In the genomic region with DNA sequence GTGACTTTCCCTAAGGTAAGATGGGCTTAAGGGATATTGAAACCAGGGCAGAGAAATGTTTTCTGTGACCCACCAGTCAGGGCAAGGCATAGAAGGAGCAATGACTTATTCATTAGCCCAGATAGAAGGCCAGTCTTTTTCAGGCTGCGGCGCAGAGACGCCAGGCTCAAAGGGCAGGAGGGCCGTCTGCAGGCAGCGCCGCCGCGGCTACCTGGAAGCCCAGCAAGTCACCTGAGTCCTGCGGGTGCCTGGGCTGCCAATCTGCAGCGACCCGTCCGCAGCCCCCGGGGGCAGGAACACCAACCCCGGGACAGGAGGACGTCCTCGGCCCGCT, we compare ENCODE assay signal across 10 cellular contexts. TPM values are rescaled to one million over a fixed set of nuclear protein-coding genes. Genes with fewer than 3 reads are reported as not detected.
DNase-seq lines count a peak whose midpoint lies in the region; ATAC-seq and TF ChIP-seq lines count a peak whose summit lies in the region.
"Had no signal": no experiment of that assay in that cellular context is flagged by ENCODE, and none has a peak within 500 bp of the region (broad histone marks: within the 10 kb centered on the region; RNA-seq: fewer than 3 reads in every experiment).

No MANE protein-coding gene starts in this region.

- intact Hi-C loops in upper lobe of right lung (cut with DNase I): no loop called here

- DNase-seq in activated naive CD8-positive, alpha-beta T cell treated with anti-CD3 and anti-CD28 coated beads, Interleukin-2, amount 50 U/mL, for 24 hours: no peak
- DNase-seq in chondrocyte (ENCODE audit: low spot score) (no peak), mesothelial cell of epicardium (ENCODE audit: low spot score in 2 of 2, unreplicated experiment in 2 of 2) (no peak), upper lobe of right lung (no peak), ureter (ENCODE audit: low spot score) (no peak), NCI-H1694 (lab: John Stamatoyannopoulos, UW) (no peak)
- no peak for DNase-seq in activated naive CD4-positive, alpha-beta T cell treated with anti-CD3 and anti-CD28 coated beads, Interleukin-2, amount 10 ng/mL, durations not matched to agents 7 days and 5 days
- DNase-seq: activated effector memory CD4-positive, alpha-beta T cell treated with anti-CD3 and anti-CD28 coated beads, Interleukin-2, amount 50 U/mL, for 16 hours had no signal

- peak overlapping the region; percentile 57 for H3K4me3 Mint-ChIP-seq in activated naive CD8-positive, alpha-beta T cell
- H3K4me3 Mint-ChIP-seq in activated naive CD8-positive, alpha-beta T cell treated with anti-CD3 and anti-CD28 coated beads, Interleukin-2, amount 50 U/mL, for 24 hours: no peak overlapping the region
- H3K4me3 Mint-ChIP-seq in chondrocyte (ENCODE audit: unreplicated experiment) (peak overlapping the region; percentile 28), mesothelial cell of epicardium (peak overlapping the region; percentile 60)
- H3K4me3 Mint-ChIP-seq in activated naive CD4-positive, alpha-beta T cell treated with anti-CD3 and anti-CD28 coated beads, Interleukin-2, amount 10 ng/mL, durations not matched to agents 7 days and 5 days: no peak overlapping the region

- no peaks in the 10 kb centered on the region for H3K36me3 Mint-ChIP-seq in activated naive CD8-positive, alpha-beta T cell
- no peaks in the 10 kb centered on the region for H3K36me3 Mint-ChIP-seq in activated naive CD8-positive, alpha-beta T cell treated with anti-CD3 and anti-CD28 coated beads, Interleukin-2, amount 50 U/mL, for 24 hours (ENCODE audit: low read depth)
- H3K36me3 Mint-ChIP-seq in chondrocyte (ENCODE audit: low read depth): no peaks in the 10 kb centered on the region
- no peaks in the 10 kb centered on the region for H3K36me3 Mint-ChIP-seq in mesothelial cell of epicardium
- H3K36me3 Mint-ChIP-seq in activated naive CD4-positive, alpha-beta T cell treated with anti-CD3 and anti-CD28 coated beads, Interleukin-2, amount 10 ng/mL, durations not matched to agents 7 days and 5 days: peaks cover 1% of the 10 kb centered on the region

- H3K9me3 ChIP-seq in upper lobe of right lung: no peaks in the 10 kb centered on the region

- no peak overlapping the region for H3K27ac Mint-ChIP-seq in activated naive CD8-positive, alpha-beta T cell
- H3K27ac Mint-ChIP-seq in activated naive CD8-positive, alpha-beta T cell treated with anti-CD3 and anti-CD28 coated beads, Interleukin-2, amount 50 U/mL, for 24 hours: no peak overlapping the region
- H3K27ac Mint-ChIP-seq in chondrocyte (ENCODE audit: unreplicated experiment): no peak overlapping the region
- no peak overlapping the region for H3K27ac Mint-ChIP-seq in mesothelial cell of epicardium
- H3K27ac Mint-ChIP-seq in activated naive CD4-positive, alpha-beta T cell treated with anti-CD3 and anti-CD28 coated beads, Interleukin-2, amount 10 ng/mL, durations not matched to agents 7 days and 5 days: no peak overlapping the region

- no peak for ATAC-seq in activated naive CD8-positive, alpha-beta T cell treated with anti-CD3 and anti-CD28 coated beads, Interleukin-2, amount 50 U/mL, for 24 hours
- ATAC-seq in upper lobe of right lung: no peak

- peak overlapping the region; percentile 40 for H3K4me3 ChIP-seq in upper lobe of right lung
- H3K4me3 ChIP-seq: BLaER1 treated with 17β-estradiol and CSF1 and Interleukin-3, amounts not matched to agents 10 nM and 100 nM had no signal

- H3K27ac ChIP-seq in upper lobe of right lung: no peak overlapping the region
- H3K27ac ChIP-seq: BLaER1 treated with 17β-estradiol and CSF1 and Interleukin-3, amounts not matched to agents 10 nM and 100 nM had no signal

- H3K27me3 Mint-ChIP-seq in activated naive CD8-positive, alpha-beta T cell: peaks cover 17% of the 10 kb centered on the region
- H3K27me3 Mint-ChIP-seq in activated naive CD8-positive, alpha-beta T cell treated with anti-CD3 and anti-CD28 coated beads, Interleukin-2, amount 50 U/mL, for 24 hours: peaks cover 27% of the 10 kb centered on the region
- peaks cover 68% of the 10 kb centered on the region for H3K27me3 Mint-ChIP-seq in chondrocyte (ENCODE audit: low read depth)
- H3K27me3 Mint-ChIP-seq in mesothelial cell of epicardium (ENCODE audit: low read depth): peaks cover 87% of the 10 kb centered on the region
- H3K27me3 Mint-ChIP-seq in activated naive CD4-positive, alpha-beta T cell treated with anti-CD3 and anti-CD28 coated beads, Interleukin-2, amount 10 ng/mL, durations not matched to agents 7 days and 5 days: peaks cover 32% of the 10 kb centered on the region

- TF ChIP-seq CTCF in chondrocyte (IDR thresholded peaks at IDR 0.05) (no peak), mesothelial cell of epicardium (IDR thresholded peaks at IDR 0.05; ENCODE audit: unreplicated experiment) (no peak), upper lobe of right lung (IDR thresholded peaks at IDR 0.05) (no peak)

- no peaks in the 10 kb centered on the region for H3K9me3 Mint-ChIP-seq in activated naive CD8-positive, alpha-beta T cell (ENCODE audit: low read depth)
- H3K9me3 Mint-ChIP-seq in activated naive CD8-positive, alpha-beta T cell treated with anti-CD3 and anti-CD28 coated beads, Interleukin-2, amount 50 U/mL, for 24 hours: no peaks in the 10 kb centered on the region
- H3K9me3 Mint-ChIP-seq in chondrocyte (ENCODE audit: low read depth) (no peaks in the 10 kb centered on the region), mesothelial cell of epicardium (peaks cover 3% of the 10 kb centered on the region)
- H3K9me3 Mint-ChIP-seq in activated naive CD4-positive, alpha-beta T cell treated with anti-CD3 and anti-CD28 coated beads, Interleukin-2, amount 10 ng/mL, durations not matched to agents 7 days and 5 days: peaks cover 2% of the 10 kb centered on the region

- CTCF ChIA-PET in activated naive CD4-positive, alpha-beta T cell treated with anti-CD3 and anti-CD28 coated beads, Interleukin-2, amount 10 ng/mL, durations not matched to agents 7 days and 5 days (lab: Charles Lee): no interaction called here

- peaks cover 35% of the 10 kb centered on the region for H3K27me3 ChIP-seq in upper lobe of right lung
- H3K27me3 ChIP-seq: BLaER1 treated with 17β-estradiol and CSF1 and Interleukin-3, amounts not matched to agents 10 nM and 100 nM had no signal

- H3K4me1 Mint-ChIP-seq in activated naive CD8-positive, alpha-beta T cell (ENCODE audit: low read depth): peaks cover 6% of the 10 kb centered on the region
- H3K4me1 Mint-ChIP-seq in activated naive CD8-positive, alpha-beta T cell treated with anti-CD3 and anti-CD28 coated beads, Interleukin-2, amount 50 U/mL, for 24 hours: peaks cover 3% of the 10 kb centered on the region
- H3K4me1 Mint-ChIP-seq in chondrocyte (ENCODE audit: low read depth) (peaks cover 9% of the 10 kb centered on the region), mesothelial cell of epicardium (peaks cover 8% of the 10 kb centered on the region)
- peaks cover 7% of the 10 kb centered on the region for H3K4me1 Mint-ChIP-seq in activated naive CD4-positive, alpha-beta T cell treated with anti-CD3 and anti-CD28 coated beads, Interleukin-2, amount 10 ng/mL, durations not matched to agents 7 days and 5 days

- no peaks in the 10 kb centered on the region for H3K36me3 ChIP-seq in upper lobe of right lung
- H3K36me3 ChIP-seq: BLaER1 treated with 17β-estradiol and CSF1 and Interleukin-3, amounts not matched to agents 10 nM and 100 nM had no signal

- no peaks in the 10 kb centered on the region for H3K4me1 ChIP-seq in upper lobe of right lung

RNA-seq across cellular contexts. Expression of gene SH3GL2, which starts 0.3 kb away (rescaled TPM):
- 0.07 TPM in 1 of 3 replicates, not detected in the others for total RNA-seq in chondrocyte
- 0.34 to 0.51 TPM (median 0.38 TPM) in 3 replicates for total RNA-seq in mesothelial cell of epicardium
- 3.2 TPM for total RNA-seq in upper lobe of right lung
- 1.2 TPM for total RNA-seq in ureter

Comparison
In these comparisons a context has a peak if more than half of its experiments do, and no peak if none do; other contexts are left out.
1. H3K4me3 Mint-ChIP-seq: peak in activated naive CD8-positive, alpha-beta T cell (single experiment), chondrocyte (single experiment) and mesothelial cell of epicardium (single experiment); none in activated naive CD8-positive, alpha-beta T cell treated with anti-CD3 and anti-CD28 coated beads, Interleukin-2, amount 50 U/mL, for 24 hours (single experiment) and activated naive CD4-positive, alpha-beta T cell treated with anti-CD3 and anti-CD28 coated beads, Interleukin-2, amount 10 ng/mL, durations not matched to agents 7 days and 5 days (single experiment).